ENCODE assay signal across 8 cellular contexts in the genomic region with DNA sequence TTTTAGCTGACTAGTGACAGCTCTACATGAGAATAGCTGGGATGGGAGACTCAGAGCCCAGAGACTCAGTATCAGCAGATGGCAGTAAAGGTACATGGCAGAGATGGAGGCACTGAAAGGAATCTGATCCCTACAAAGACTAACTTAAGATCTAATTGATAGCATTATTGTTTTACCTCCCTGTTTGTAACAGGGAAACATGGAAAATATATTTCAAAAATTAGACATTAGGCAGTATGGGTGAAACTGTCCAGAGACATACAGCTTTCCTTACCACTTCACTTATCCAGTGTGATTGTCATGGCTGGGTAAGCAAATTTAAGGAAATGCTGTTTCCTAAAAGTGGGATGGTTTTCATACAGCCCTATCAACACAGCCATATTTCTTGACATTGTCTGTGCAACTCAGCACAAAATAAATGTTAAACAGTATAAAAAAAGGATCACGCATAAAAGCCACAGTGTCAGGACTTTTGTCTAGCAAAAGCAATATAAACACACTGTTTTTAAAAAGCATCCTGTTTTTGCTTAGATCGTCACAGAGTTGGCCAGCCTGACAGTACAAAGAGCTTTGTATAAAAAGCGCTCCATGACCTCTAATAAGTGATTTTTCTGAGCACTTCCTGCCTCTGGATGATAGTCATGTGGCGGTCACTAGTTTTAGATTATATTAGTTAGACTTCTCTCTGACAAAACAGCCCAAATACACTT.
DNase-seq lines count a peak whose midpoint lies in the region; ATAC-seq, FAIRE-seq and TF ChIP-seq lines count a peak whose summit lies in the region.

No MANE protein-coding gene starts in this region.

- WGBS in A549 (ENCODE audit: missing lambda C conversion rate), result 65% methylated on average over 4 of the region's 4 CpGs

- TF ChIP-seq RAD21 in A549 (conservative IDR thresholded peaks at IDR 0.05 in 1 of 2, IDR thresholded peaks at IDR 0.05 in 1 of 2), result peak; percentile 59 to 70

- H3K9ac ChIP-seq in neural progenitor cell, result no peak overlapping the region

- ATAC-seq in A549 (peak; percentile 77 to 81; a peak in 5 of 6 replicates), GM21737 (IDR thresholded peaks at IDR 0.05; ENCODE audit: unreplicated experiment) (no peak), natural killer cell (no peak)

- no peaks in the 10 kb centered on the region for H4K20me1 ChIP-seq in neural progenitor cell (ENCODE audit: low read depth)

- no peak overlapping the region for H3K27ac ChIP-seq in A549
- no peak overlapping the region for H3K27ac ChIP-seq in neural progenitor cell

- no peak overlapping the region for H3K4me3 Mint-ChIP-seq in neural progenitor cell
- no peak overlapping the region for H3K4me3 Mint-ChIP-seq in natural killer cell

- no peaks in the 10 kb centered on the region for H3K79me2 ChIP-seq in neural progenitor cell (ENCODE audit: low read depth)

- H3K4me3 ChIP-seq in A549, result no peak overlapping the region
- no peak overlapping the region for H3K4me3 ChIP-seq in epithelial cell of esophagus (ENCODE audit: low read length)
- no peak overlapping the region for H3K4me3 ChIP-seq in neural progenitor cell

- H3K9me3 Mint-ChIP-seq in neural progenitor cell (peaks cover 20% of the 10 kb centered on the region), natural killer cell (peaks cover 11 to 12% of the 10 kb centered on the region in 2 donors)

- H3K36me3 ChIP-seq in neural progenitor cell, result no peaks in the 10 kb centered on the region

- DNase-seq in A549 (ENCODE audit: low read depth in 1 of 2, low spot score in 1 of 2), result peak; percentile 2 to 43
- peak; percentile 84 for DNase-seq in H4 (ENCODE audit: low spot score)
- peak; percentile 80 for DNase-seq in NCI-H748 (lab: John Stamatoyannopoulos, UW; ENCODE audit: unreplicated experiment)
- DNase-seq in epithelial cell of esophagus (ENCODE audit: low read depth), result peak; percentile 75
- DNase-seq in neural progenitor cell (ENCODE audit: low spot score), result peak; percentile 73
- DNase-seq in natural killer cell, result no peak
- DNase-seq in EL, result no peak

- peak overlapping the region; percentile 88 for H2AFZ ChIP-seq in neural progenitor cell (replicated peaks)

- H3K9me3 ChIP-seq in A549, result no peaks in the 10 kb centered on the region
- H3K9me3 ChIP-seq in neural progenitor cell (ENCODE audit: low read depth), result no peaks in the 10 kb centered on the region

- no peaks in the 10 kb centered on the region for H3F3A ChIP-seq in neural progenitor cell (ENCODE audit: low read depth)

- H3K4me1 Mint-ChIP-seq in neural progenitor cell (peaks cover 46% of the 10 kb centered on the region), natural killer cell (no peaks in the 10 kb centered on the region)

- peak; percentile 39; the same call in 2 of the 3 replicates for TF ChIP-seq CTCF in A549 (IDR thresholded peaks at IDR 0.05)
- peak; percentile 99 for TF ChIP-seq CTCF in epithelial cell of esophagus (IDR thresholded peaks at IDR 0.05; ENCODE audit: insufficient read depth, low read depth, low read length, missing control alignments)
- peak; percentile 85 for TF ChIP-seq CTCF in neural progenitor cell (IDR thresholded peaks at IDR 0.05)
- TF ChIP-seq CTCF in natural killer cell (IDR thresholded peaks at IDR 0.05), result no peak

- FAIRE-seq in A549 (lab: Jason Lieb, UNC), result no peak

- H3K4me1 ChIP-seq in A549 (no peaks in the 10 kb centered on the region), neural progenitor cell (peaks cover 11% of the 10 kb centered on the region)

- TF ChIP-seq EP300 in A549 (IDR thresholded peaks at IDR 0.05), result no peak

- H3K36me3 Mint-ChIP-seq in neural progenitor cell (peaks cover 13% of the 10 kb centered on the region), natural killer cell (peaks cover 17% of the 10 kb centered on the region)

- intact Hi-C loops in natural killer cell (cut with micrococcal nuclease), result no loop called here

- CTCF ChIA-PET in A549 (lab: Yijun Ruan, JAX), result interaction anchor here (0.6 to 2.1 kb wide), 8 partner anchors 10 to 366 kb away, joined by 3 to 31 read pairs (median 4); no protein-coding TSS in a partner anchor

- H3K27ac Mint-ChIP-seq in neural progenitor cell, result peak overlapping the region; percentile 13
- H3K27ac Mint-ChIP-seq in natural killer cell, result no peak overlapping the region

- H3K27me3 ChIP-seq in neural progenitor cell, result no peaks in the 10 kb centered on the region

- TF ChIP-seq POLR2A in A549 (IDR thresholded peaks at IDR 0.05; ENCODE audit: low read length), result no peak

- POLR2A ChIA-PET in A549 (lab: Yijun Ruan, JAX), result no interaction called here

- H3K4me2 ChIP-seq in A549 (no peak overlapping the region), neural progenitor cell (no peak overlapping the region)

- H3K27me3 Mint-ChIP-seq in neural progenitor cell (ENCODE audit: insufficient read depth, low read depth) (no peaks in the 10 kb centered on the region), natural killer cell (ENCODE audit: low read depth in 2 of 2) (no peaks in the 10 kb centered on the region)

TF ChIP-seq in A549, 52 proteins besides CTCF, POLR2A, EP300 and RAD21:
- TF ChIP-seq FOXS1 (CRISPR knock-in tag; IDR thresholded peaks at IDR 0.05) (no peak), NR3C1 (IDR thresholded peaks at IDR 0.05) (no peak), TFCP2L1 (CRISPR knock-in tag; IDR thresholded peaks at IDR 0.05) (no peak), ESRRA (IDR thresholded peaks at IDR 0.05; ENCODE audit: borderline replicate concordance, low read length) (no peak), RCOR1 (IDR thresholded peaks at IDR 0.05; ENCODE audit: low read depth, low read length) (no peak), SMC3 (IDR thresholded peaks at IDR 0.05) (peak; percentile 43; the same call in 2 of the 3 replicates)

Comparison
In these comparisons a context has a peak if more than half of its experiments do, and no peak if none do; other contexts are left out.
1. ATAC-seq: peak in A549 (2 of 2); none in GM21737 (single experiment) and natural killer cell (0 of 3).
2. DNase-seq: peak in A549 (2 of 2), H4 (single experiment), NCI-H748 (single experiment), epithelial cell of esophagus (single experiment) and neural progenitor cell (single experiment); none in natural killer cell (single experiment) and EL (single experiment).